In the genomic region with DNA sequence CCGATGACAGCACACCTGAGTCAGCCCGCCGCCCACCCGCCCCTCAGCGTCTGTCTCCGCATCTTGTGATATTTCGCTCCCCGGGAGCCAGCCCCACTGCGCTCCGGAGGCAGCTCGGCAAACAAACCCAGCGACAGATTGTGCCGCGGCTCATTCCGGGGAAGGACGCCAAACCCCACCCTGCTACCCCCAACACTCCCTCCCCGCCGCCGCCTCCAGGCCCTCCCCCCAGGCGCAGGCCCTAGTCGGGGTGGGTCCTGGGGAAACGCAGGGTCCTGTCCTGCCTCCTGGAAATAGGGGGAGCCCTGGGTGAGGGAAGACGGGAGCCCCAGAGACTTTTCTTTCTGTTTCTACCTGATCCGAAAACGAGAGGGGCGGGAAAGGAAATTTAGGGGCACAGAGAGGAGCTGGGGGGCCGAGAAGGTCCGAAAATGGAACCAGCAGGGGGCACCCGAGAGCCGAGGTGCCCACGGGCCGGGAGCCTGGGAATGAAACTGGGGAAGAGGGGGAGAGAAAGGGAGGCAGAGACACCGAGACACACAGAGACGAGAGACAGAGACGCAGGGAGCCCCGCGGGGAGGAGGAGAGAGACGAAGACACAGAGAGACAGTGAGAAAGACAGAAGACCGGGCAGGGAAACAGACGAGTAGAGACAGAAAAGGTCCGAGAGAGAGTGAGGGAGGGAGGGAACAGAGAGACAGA, we compare ENCODE assay signal across 8 cellular contexts. TPM values are rescaled to one million over a fixed set of nuclear protein-coding genes. Genes with fewer than 3 reads are reported as not detected.
DNase-seq lines count a peak whose midpoint lies in the region; ATAC-seq and TF ChIP-seq lines count a peak whose summit lies in the region.

No MANE protein-coding gene starts in this region.

- no peak overlapping the region for H3K27ac ChIP-seq in foreskin keratinocyte

- ATAC-seq in foreskin keratinocyte (peak; percentile 23), omental fat pad (ENCODE audit: low FRiP score) (peak; percentile 58), HG03135 (IDR thresholded peaks at IDR 0.05; ENCODE audit: unreplicated experiment) (no peak)

- peak; percentile 73 for TF ChIP-seq CTCF in foreskin keratinocyte (conservative IDR thresholded peaks at IDR 0.05)
- peak in 1 of 3 donors; percentile 38 for TF ChIP-seq CTCF in omental fat pad (IDR thresholded peaks at IDR 0.05)

- peak; percentile 9 for DNase-seq in NCI-H1436 (lab: John Stamatoyannopoulos, UW)
- no peak for DNase-seq in NCI-H1436 treated with DMSO at 0.1 percent for 48 hours (lab: John Stamatoyannopoulos, UW)
- DNase-seq in NCI-H2171 treated with DMSO at 0.1 percent for 48 hours (lab: John Stamatoyannopoulos, UW), result peak; percentile 95
- peak; percentile 53 for DNase-seq in activated T-cell treated with anti-CD3 and anti-CD28 coated beads for 48 hours (ENCODE audit: low read depth)
- no peak for DNase-seq in foreskin keratinocyte
- DNase-seq in omental fat pad (ENCODE audit: low spot score), result peak; percentile 56
- no peak for DNase-seq in NCI-H187 treated with DMSO at 0.1 percent for 48 hours (lab: John Stamatoyannopoulos, UW)

- H3K4me1 ChIP-seq in foreskin keratinocyte, result no peaks in the 10 kb centered on the region

- H3K27me3 ChIP-seq in foreskin keratinocyte, result peaks cover 65% of the 10 kb centered on the region

RNA-seq across cellular contexts. Expression of a gene that starts 1.8 kb away (rescaled TPM):
- total RNA-seq in foreskin keratinocyte (0.10 and 0.11 TPM in 2 replicates), omental fat pad (1 to 10 TPM in 1 of 4 donors, under 1 TPM in 2, not detected in 1; 0.25 to 1.4 (median 0.74) TPM)
- polyA plus RNA-seq in foreskin keratinocyte, result 0.34 and 0.42 TPM in 2 replicates

RNA-seq across cellular contexts. Expression of a gene that starts 31.6 kb away (rescaled TPM):
- total RNA-seq in foreskin keratinocyte, result 69.9 and 95.3 TPM in 2 replicates
- polyA plus RNA-seq in foreskin keratinocyte, result 41.7 and 72.0 TPM in 2 replicates
- total RNA-seq in omental fat pad, result 100 to 1,000 TPM in 3 of 4 donors, 10 to 100 TPM in 1; 73.3 to 152 (median 112) TPM

RNA-seq across cellular contexts. Expression of a gene that starts 56.9 kb away (rescaled TPM):
- 4.3 and 6.2 TPM in 2 replicates for total RNA-seq in foreskin keratinocyte
- 3.2 and 5.4 TPM in 2 replicates for polyA plus RNA-seq in foreskin keratinocyte
- 10 to 100 TPM; 11.5 to 40.4 (median 16.5) TPM for total RNA-seq in omental fat pad

Comparison
In these comparisons a context has a peak if more than half of its experiments do, and no peak if none do; other contexts are left out.
1. DNase-seq: peak in NCI-H1436 (single experiment), NCI-H2171 treated with DMSO at 0.1 percent for 48 hours (single experiment), activated T-cell treated with anti-CD3 and anti-CD28 coated beads for 48 hours (single experiment) and omental fat pad (single experiment); none in NCI-H1436 treated with DMSO at 0.1 percent for 48 hours (single experiment), foreskin keratinocyte (0 of 2) and NCI-H187 treated with DMSO at 0.1 percent for 48 hours (single experiment).